Comparison of ENCODE assay signal across 12 cellular contexts in the genomic region with DNA sequence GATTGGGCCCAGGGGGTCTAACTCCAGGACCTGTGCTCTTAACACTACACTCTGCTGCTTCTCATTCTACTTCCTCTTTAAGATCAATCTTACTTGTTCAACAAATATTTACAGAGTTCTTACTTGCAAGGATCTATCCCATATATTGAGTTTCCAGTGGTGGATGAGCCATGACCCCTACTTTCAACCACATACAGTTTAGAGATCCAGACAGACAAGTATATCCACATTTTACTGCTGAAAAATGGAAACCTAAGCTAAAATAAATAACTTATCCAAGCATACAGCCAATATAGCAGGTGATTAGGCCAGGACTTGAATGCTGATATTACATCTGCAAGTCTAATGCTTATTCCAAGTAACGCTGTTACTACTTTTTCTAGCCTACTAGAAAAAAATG.
DNase-seq lines count a peak whose midpoint lies in the region; ATAC-seq and TF ChIP-seq lines count a peak whose summit lies in the region.
"Had no signal": no experiment of that assay in that cellular context is flagged by ENCODE, and none has a peak within 500 bp of the region (broad histone marks: within the 10 kb centered on the region; RNA-seq: fewer than 3 reads in every experiment).

No MANE protein-coding gene starts in this region.

- no peak for ATAC-seq in DND-41 (ENCODE audit: insufficient read depth, low read depth)

- peaks cover 5% of the 10 kb centered on the region for H3K27me3 ChIP-seq in DND-41 (ENCODE audit: insufficient read depth, low read length, poor library complexity)
- H3K27me3 ChIP-seq: BE2C had no signal

- no peaks in the 10 kb centered on the region for H3K4me1 ChIP-seq in DND-41 (ENCODE audit: insufficient read depth, low read length)
- H3K4me1 ChIP-seq: BE2C had no signal

- H2AFZ ChIP-seq in DND-41 (ENCODE audit: low read depth, low read length), result peak overlapping the region; percentile 5; the same call in 1 of the 2 replicates

- no peaks in the 10 kb centered on the region for H3K79me2 ChIP-seq in DND-41 (ENCODE audit: insufficient read depth, low read length)

- TF ChIP-seq CTCF in DND-41 (IDR thresholded peaks at IDR 0.05; ENCODE audit: borderline replicate concordance, extremely low read depth, low read length, poor library complexity, severe bottlenecking), result no peak

- no peak overlapping the region for H3K4me3 ChIP-seq in DND-41 (ENCODE audit: low read depth in 1 of 2, low read length in 2 of 2)

- H3K4me2 ChIP-seq in DND-41 (ENCODE audit: insufficient read depth, low read length), result no peak overlapping the region

- no peak overlapping the region for H3K27ac ChIP-seq in DND-41 (ENCODE audit: low read length)

- H3K9ac ChIP-seq in DND-41 (ENCODE audit: low read depth, low read length), result no peak overlapping the region

- no peaks in the 10 kb centered on the region for H3K9me3 ChIP-seq in DND-41 (ENCODE audit: insufficient read depth, low read length, severe bottlenecking)
- H3K9me3 ChIP-seq: BE2C had no signal

- peak; percentile 41 for DNase-seq in SIG-M5 treated with dmso at 0.1 percent for 504 hours (lab: John Stamatoyannopoulos, UW; ENCODE audit: unreplicated experiment)
- DNase-seq in SIG-M5 (lab: John Stamatoyannopoulos, UW), result no peak
- no peak for DNase-seq in DND-41
- peak; percentile 83 for DNase-seq in NCI-H510A treated with DMSO at 0.1 percent for 48 hours (lab: John Stamatoyannopoulos, UW)
- peak; percentile 6 for DNase-seq in left kidney (ENCODE audit: low read depth, low spot score)
- no peak for DNase-seq in AG20443 (ENCODE audit: low spot score)
- DNase-seq in islet precursor cell, result no peak
- DNase-seq: BE2C; CD4-positive, alpha-beta memory T cell; GF-D8; HCEC 1CT; HFFc6 had no signal

- H3K36me3 ChIP-seq in DND-41 (ENCODE audit: insufficient read depth, low read length), result no peaks in the 10 kb centered on the region
- H3K36me3 ChIP-seq: BE2C had no signal

- no peaks in the 10 kb centered on the region for H4K20me1 ChIP-seq in DND-41 (ENCODE audit: insufficient read depth, low read length)

Comparison
In these comparisons a context has a peak if more than half of its experiments do, and no peak if none do; other contexts are left out.
1. DNase-seq: peak in SIG-M5 treated with dmso at 0.1 percent for 504 hours (single experiment), NCI-H510A treated with DMSO at 0.1 percent for 48 hours (single experiment) and left kidney (single experiment); none in SIG-M5 (single experiment), DND-41 (single experiment), AG20443 (single experiment) and islet precursor cell (single experiment).